ENCODE assay signal across 23 cellular contexts in genomic region chr7:9608560-9608959, GRCh38.
"Had no signal": no experiment of that assay in that cellular context is flagged by ENCODE, and none has a peak within 500 bp of the region (broad histone marks: within the 10 kb centered on the region; RNA-seq: fewer than 3 reads in every experiment).

No MANE protein-coding gene starts in this region.

- FAIRE-seq: frontal cortex had no signal

- H3K36me3 ChIP-seq: heart left ventricle, prostate gland, spleen, tibial artery, upper lobe of left lung, vagina had no signal

- H3K27me3 Mint-ChIP-seq: dendritic cell treated with granulocyte-macrophage colony-stimulating factor and Interleukin-4, amounts not matched to agents 40 ng/mL and 50 ng/mL, for 4 days; effector memory CD8-positive, alpha-beta T cell; naive thymus-derived CD4-positive, alpha-beta T cell; stimulated activated memory B cell treated with anti-CD40 and anti-IgM and Interleukin-4, amounts not matched to agents 10 μg/mL and 1 μg/mL and 100 μg/mL, for 72 hours; stimulated activated naive CD8-positive, alpha-beta T cell treated with anti-CD3 and anti-CD28 coated beads, Interleukin-15, Interleukin-2, amounts not matched to agents 100 ng/mL and 50 ng/mL, for 24 hours had no signal

- H3K36me3 Mint-ChIP-seq: naive thymus-derived CD4-positive, alpha-beta T cell; stimulated activated memory B cell treated with anti-CD40 and anti-IgM and Interleukin-4, amounts not matched to agents 10 μg/mL and 1 μg/mL and 100 μg/mL, for 72 hours had no signal

- H3K27ac Mint-ChIP-seq: dendritic cell treated with granulocyte-macrophage colony-stimulating factor and Interleukin-4, amounts not matched to agents 40 ng/mL and 50 ng/mL, for 4 days; effector memory CD8-positive, alpha-beta T cell; naive thymus-derived CD4-positive, alpha-beta T cell; nephron progenitor cell; stimulated activated memory B cell treated with anti-CD40 and anti-IgM and Interleukin-4, amounts not matched to agents 10 μg/mL and 1 μg/mL and 100 μg/mL, for 72 hours; stimulated activated naive CD8-positive, alpha-beta T cell treated with anti-CD3 and anti-CD28 coated beads, Interleukin-15, Interleukin-2, amounts not matched to agents 100 ng/mL and 50 ng/mL, for 24 hours had no signal

- H3K9me3 ChIP-seq: prostate gland, tibial artery, upper lobe of left lung, vagina had no signal

- H3K4me1 ChIP-seq: heart left ventricle, parathyroid adenoma, prostate gland, spleen, tibial artery, upper lobe of left lung, vagina had no signal

- ATAC-seq: effector memory CD8-positive, alpha-beta T cell; heart left ventricle; left colon; naive thymus-derived CD4-positive, alpha-beta T cell; sciatic nerve; stimulated activated memory B cell treated with anti-CD40 and anti-IgM and Interleukin-4, amounts not matched to agents 10 μg/mL and 1 μg/mL and 100 μg/mL, for 72 hours had no signal

- DNase-seq: effector memory CD8-positive, alpha-beta T cell; erythroblast; heart left ventricle; hippocampal formation; left colon; mesendoderm; naive thymus-derived CD4-positive, alpha-beta T cell; nephron progenitor cell; retina; spleen; stimulated activated CD4-positive, alpha-beta T cell treated with anti-CD3 and anti-CD28 coated beads, Interleukin-15, amount 100 ng/mL, for 24 hours; stimulated activated CD4-positive, alpha-beta T cell treated with anti-CD3 and anti-CD28 coated beads, Interleukin-1b, Interleukin-23, amount 100 ng/mL, for 48 hours; stimulated activated CD4-positive, alpha-beta T cell treated with anti-CD3 and anti-CD28 coated beads, Interleukin-4, amount 100 ng/mL, for 24 hours; tibial artery; upper lobe of left lung had no signal

- H3K4me3 Mint-ChIP-seq: dendritic cell treated with granulocyte-macrophage colony-stimulating factor and Interleukin-4, amounts not matched to agents 40 ng/mL and 50 ng/mL, for 4 days; effector memory CD8-positive, alpha-beta T cell; naive thymus-derived CD4-positive, alpha-beta T cell; nephron progenitor cell; stimulated activated memory B cell treated with anti-CD40 and anti-IgM and Interleukin-4, amounts not matched to agents 10 μg/mL and 1 μg/mL and 100 μg/mL, for 72 hours; stimulated activated naive CD8-positive, alpha-beta T cell treated with anti-CD3 and anti-CD28 coated beads, Interleukin-15, Interleukin-2, amounts not matched to agents 100 ng/mL and 50 ng/mL, for 24 hours had no signal

- H3K4me3 ChIP-seq: heart left ventricle, prostate gland, spleen, tibial artery, upper lobe of left lung, vagina had no signal

- H3K27ac ChIP-seq: heart left ventricle, parathyroid adenoma, prostate gland, spleen, tibial artery, upper lobe of left lung, vagina had no signal

- H3K9me3 Mint-ChIP-seq: nephron progenitor cell; stimulated activated memory B cell treated with anti-CD40 and anti-IgM and Interleukin-4, amounts not matched to agents 10 μg/mL and 1 μg/mL and 100 μg/mL, for 72 hours; stimulated activated naive CD8-positive, alpha-beta T cell treated with anti-CD3 and anti-CD28 coated beads, Interleukin-15, Interleukin-2, amounts not matched to agents 100 ng/mL and 50 ng/mL, for 24 hours had no signal

- H3K4me1 Mint-ChIP-seq: nephron progenitor cell; stimulated activated memory B cell treated with anti-CD40 and anti-IgM and Interleukin-4, amounts not matched to agents 10 μg/mL and 1 μg/mL and 100 μg/mL, for 72 hours had no signal

- H3K27me3 ChIP-seq: heart left ventricle, spleen, tibial artery, upper lobe of left lung, vagina had no signal
